21 cellular contexts compared by ENCODE assay signal in the genomic region with DNA sequence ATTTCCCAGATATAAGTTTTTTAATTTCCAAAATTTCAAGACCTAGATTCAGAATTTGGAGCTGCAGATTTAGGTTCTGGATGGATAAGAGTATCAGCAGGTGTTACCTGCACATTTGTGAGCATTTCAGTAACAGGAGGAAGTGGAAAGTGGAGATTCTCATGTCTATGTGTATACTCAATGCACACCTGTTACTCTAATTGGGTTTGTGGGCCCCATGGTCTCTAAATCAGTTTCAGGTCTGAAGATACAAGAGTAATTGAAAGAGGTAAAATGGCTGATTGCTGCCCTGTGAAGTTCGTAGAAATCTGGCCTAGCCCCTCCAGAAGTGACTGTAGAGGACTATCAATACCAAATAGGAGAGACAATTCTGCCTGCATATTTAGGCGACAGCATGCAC.
"Had no signal": no experiment of that assay in that cellular context is flagged by ENCODE, and none has a peak within 500 bp of the region (broad histone marks: within the 10 kb centered on the region; RNA-seq: fewer than 3 reads in every experiment).

No MANE protein-coding gene starts in this region.

- H3K4me2 ChIP-seq: SK-N-SH had no signal

- ATAC-seq: HepG2 had no signal

- H3K27ac ChIP-seq: RWPE1 had no signal

- FAIRE-seq: HepG2, RCC 7860 had no signal

- H3K9ac ChIP-seq: SK-N-SH had no signal

- DNase-seq: IMR-90; KG1; NCI-H1092; NCI-H1436; NCI-H187; NCI-H2029; NCI-H2081 treated with DMSO at 0.1 percent for 48 hours; NCI-H2171; NCI-H226; NCI-H446; NCI-H510A; NCI-H524 treated with DMSO at 0.1 percent for 48 hours; NCI-H69; NCI-H774; NK-92 treated with Interleukin-12 subunit alpha and Interleukin-12 subunit beta, amount 100 ng/mL, for 24 hours; SHP77; SK-N-SH; T-helper 1 cell had no signal
